ENCODE assay signal across 20 cellular contexts in the genomic region with DNA sequence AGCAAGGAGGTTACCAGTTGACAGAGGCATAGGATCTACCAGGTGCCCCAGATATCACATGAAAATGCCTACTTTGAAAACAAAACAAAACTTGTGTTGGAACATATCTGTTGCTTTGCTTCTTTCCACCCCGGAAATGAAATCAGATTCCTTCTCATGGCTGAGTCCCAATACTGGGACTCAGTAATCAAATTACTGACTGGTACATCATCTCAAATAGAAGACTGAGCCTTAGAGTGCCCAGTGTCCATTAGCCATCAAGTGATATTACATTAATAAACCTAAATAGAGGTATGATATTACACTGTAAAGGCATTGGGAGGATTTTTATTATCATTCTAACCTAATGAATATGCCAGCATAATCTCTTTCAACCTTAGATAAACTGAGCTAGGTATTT. TPM values are rescaled to one million over a fixed set of nuclear protein-coding genes. Genes with fewer than 3 reads are reported as not detected.
DNase-seq lines count a peak whose midpoint lies in the region; ATAC-seq, FAIRE-seq and TF ChIP-seq lines count a peak whose summit lies in the region.
"Had no signal": no experiment of that assay in that cellular context is flagged by ENCODE, and none has a peak within 500 bp of the region (broad histone marks: within the 10 kb centered on the region; RNA-seq: fewer than 3 reads in every experiment).

No MANE protein-coding gene starts in this region.

- no peak overlapping the region for H3K4me3 ChIP-seq in CD8-positive, alpha-beta T cell (ENCODE audit: low read depth, low read length)
- H3K4me3 ChIP-seq in skeletal muscle satellite cell (ENCODE audit: low read length) = no peak overlapping the region
- H3K4me3 ChIP-seq in pancreas = no peak overlapping the region
- no peak overlapping the region for H3K4me3 ChIP-seq in endodermal cell (ENCODE audit: low read length)
- H3K4me3 ChIP-seq: A549, HAP-1 had no signal

- H3K4me1 ChIP-seq in CD8-positive, alpha-beta T cell (ENCODE audit: insufficient read depth, low read length) = no peaks in the 10 kb centered on the region
- H3K4me1 ChIP-seq in skeletal muscle satellite cell (ENCODE audit: control insufficient read depth, insufficient read depth, low read length) = peaks cover 20% of the 10 kb centered on the region
- no peaks in the 10 kb centered on the region for H3K4me1 ChIP-seq in pancreas
- no peaks in the 10 kb centered on the region for H3K4me1 ChIP-seq in endodermal cell (ENCODE audit: control insufficient read depth, insufficient read depth, low read length)
- H3K4me1 ChIP-seq: A549, HAP-1 had no signal

- no peak for FAIRE-seq in pancreas (lab: Jason Lieb, UNC)
- FAIRE-seq: A549, H1 had no signal

- no peak for DNase-seq in CD8-positive, alpha-beta T cell
- DNase-seq in chondrocyte (ENCODE audit: low spot score) (no peak), osteocyte (ENCODE audit: extremely low spot score, unreplicated experiment) (no peak), T-helper 2 cell (no peak), pancreas (no peak), endodermal cell (no peak)
- DNase-seq in stimulated activated effector memory CD8-positive, alpha-beta T cell treated with anti-CD3 and anti-CD28 coated beads, Interleukin-12 subunit alpha, Interleukin-12 subunit beta, amount 100 ng/mL, for 72 hours (ENCODE audit: low spot score in 2 of 2) = no peak
- DNase-seq: AML-193; CD4-positive, alpha-beta T cell; DMS79 treated with DMSO at 0.1 percent for 48 hours; GF-D8 had no signal

- H3K27me3 ChIP-seq in CD8-positive, alpha-beta T cell (ENCODE audit: insufficient read depth, low read length) = no peaks in the 10 kb centered on the region
- H3K27me3 ChIP-seq in skeletal muscle satellite cell (ENCODE audit: control insufficient read depth, insufficient read depth, low read length) (no peaks in the 10 kb centered on the region), pancreas (no peaks in the 10 kb centered on the region), endodermal cell (ENCODE audit: control insufficient read depth, insufficient read depth, low read length, poor library complexity, severe bottlenecking) (no peaks in the 10 kb centered on the region)

- no peaks in the 10 kb centered on the region for H3K27me3 Mint-ChIP-seq in CD8-positive, alpha-beta T cell (ENCODE audit: low read depth)
- no peaks in the 10 kb centered on the region for H3K27me3 Mint-ChIP-seq in chondrocyte (ENCODE audit: low read depth)
- no peaks in the 10 kb centered on the region for H3K27me3 Mint-ChIP-seq in osteocyte (ENCODE audit: unreplicated experiment)
- no peaks in the 10 kb centered on the region for H3K27me3 Mint-ChIP-seq in endodermal cell (ENCODE audit: insufficient read depth)

- no peaks in the 10 kb centered on the region for H3K36me3 ChIP-seq in CD8-positive, alpha-beta T cell (ENCODE audit: insufficient read depth, low read length)
- H3K36me3 ChIP-seq in skeletal muscle satellite cell (ENCODE audit: insufficient read depth, low read length) = no peaks in the 10 kb centered on the region
- no peaks in the 10 kb centered on the region for H3K36me3 ChIP-seq in pancreas
- H3K36me3 ChIP-seq in endodermal cell (ENCODE audit: control insufficient read depth, insufficient read depth, low read length) = no peaks in the 10 kb centered on the region
- H3K36me3 ChIP-seq: HAP-1 had no signal

- TF ChIP-seq CTCF in CD8-positive, alpha-beta T cell (IDR thresholded peaks at IDR 0.05) = no peak
- TF ChIP-seq CTCF in chondrocyte (IDR thresholded peaks at IDR 0.05) (no peak), osteocyte (IDR thresholded peaks at IDR 0.05) (no peak), pancreas (IDR thresholded peaks at IDR 0.05) (no peak), endodermal cell (conservative IDR thresholded peaks at IDR 0.05) (no peak)

- no peak overlapping the region for H3K9ac ChIP-seq in skeletal muscle satellite cell (ENCODE audit: low read depth, low read length)
- no peak overlapping the region for H3K9ac ChIP-seq in endodermal cell (ENCODE audit: extremely low read depth, low read length, poor library complexity, severe bottlenecking)

- peak overlapping the region; percentile 24 for H3K4me2 ChIP-seq in skeletal muscle satellite cell (ENCODE audit: low read length)
- H3K4me2 ChIP-seq: A549 had no signal

- no peaks in the 10 kb centered on the region for H3K4me1 Mint-ChIP-seq in CD8-positive, alpha-beta T cell (ENCODE audit: low read depth)
- H3K4me1 Mint-ChIP-seq in chondrocyte (ENCODE audit: low read depth) (peaks cover 32% of the 10 kb centered on the region), osteocyte (ENCODE audit: unreplicated experiment) (peaks cover 21% of the 10 kb centered on the region), endodermal cell (no peaks in the 10 kb centered on the region)
- H3K4me1 Mint-ChIP-seq in stimulated activated effector memory CD8-positive, alpha-beta T cell treated with anti-CD3 and anti-CD28 coated beads, Interleukin-12 subunit alpha, Interleukin-12 subunit beta, amount 100 ng/mL, for 72 hours = no peaks in the 10 kb centered on the region

- no peak overlapping the region for H3K27ac ChIP-seq in CD8-positive, alpha-beta T cell (ENCODE audit: low read depth, low read length)
- H3K27ac ChIP-seq in pancreas (no peak overlapping the region), endodermal cell (ENCODE audit: low read depth, low read length) (no peak overlapping the region)
- H3K27ac ChIP-seq: 22Rv1, A549, C4-2B, HL-60 had no signal

- no peaks in the 10 kb centered on the region for H3K36me3 Mint-ChIP-seq in CD8-positive, alpha-beta T cell
- H3K36me3 Mint-ChIP-seq in chondrocyte (ENCODE audit: low read depth) (no peaks in the 10 kb centered on the region), osteocyte (ENCODE audit: unreplicated experiment) (no peaks in the 10 kb centered on the region), endodermal cell (ENCODE audit: low read depth) (no peaks in the 10 kb centered on the region)
- no peaks in the 10 kb centered on the region for H3K36me3 Mint-ChIP-seq in stimulated activated effector memory CD8-positive, alpha-beta T cell treated with anti-CD3 and anti-CD28 coated beads, Interleukin-12 subunit alpha, Interleukin-12 subunit beta, amount 100 ng/mL, for 72 hours

- POLR2A ChIA-PET in CD8-positive, alpha-beta T cell (lab: Charles Lee) = no interaction called here

- 35 to 50% methylated on average over 1 of the region's 1 CpG for WGBS in pancreas, 2 donors
- WGBS in endodermal cell (ENCODE audit: insufficient coverage in 1 of 2, insufficient read length in 1 of 2), 2 experiments = 83 to 100% methylated on average over 1 of the region's 1 CpG

- no peak for ATAC-seq in CD8-positive, alpha-beta T cell
- ATAC-seq in stimulated activated effector memory CD8-positive, alpha-beta T cell treated with anti-CD3 and anti-CD28 coated beads, Interleukin-12 subunit alpha, Interleukin-12 subunit beta, amount 100 ng/mL, for 72 hours = no peak
- ATAC-seq in pancreas = no peak
- ATAC-seq: A549 had no signal

- H3K4me3 Mint-ChIP-seq in CD8-positive, alpha-beta T cell = no peak overlapping the region
- no peak overlapping the region for H3K4me3 Mint-ChIP-seq in chondrocyte (ENCODE audit: unreplicated experiment)
- no peak overlapping the region for H3K4me3 Mint-ChIP-seq in osteocyte (ENCODE audit: unreplicated experiment)
- no peak overlapping the region for H3K4me3 Mint-ChIP-seq in stimulated activated effector memory CD8-positive, alpha-beta T cell treated with anti-CD3 and anti-CD28 coated beads, Interleukin-12 subunit alpha, Interleukin-12 subunit beta, amount 100 ng/mL, for 72 hours
- no peak overlapping the region for H3K4me3 Mint-ChIP-seq in endodermal cell
- H3K4me3 Mint-ChIP-seq: CD4-positive, alpha-beta T cell had no signal

- intact Hi-C loops in CD8-positive, alpha-beta T cell (cut with DNase I, micrococcal nuclease) = no loop called here
- intact Hi-C loops in pancreas (cut with DNase I) = no loop called here

- H3K9me3 ChIP-seq in CD8-positive, alpha-beta T cell (ENCODE audit: low read length) = no peaks in the 10 kb centered on the region
- no peaks in the 10 kb centered on the region for H3K9me3 ChIP-seq in skeletal muscle satellite cell (replicated peaks; ENCODE audit: low read length)
- no peaks in the 10 kb centered on the region for H3K9me3 ChIP-seq in pancreas
- peaks cover 4% of the 10 kb centered on the region for H3K9me3 ChIP-seq in endodermal cell (ENCODE audit: control insufficient read depth, low read length)
- H3K9me3 ChIP-seq: A549, HAP-1 had no signal

- peak overlapping the region; percentile 29 for H3K27ac Mint-ChIP-seq in CD8-positive, alpha-beta T cell
- H3K27ac Mint-ChIP-seq in chondrocyte (ENCODE audit: unreplicated experiment) (peak overlapping the region; percentile 55), osteocyte (ENCODE audit: unreplicated experiment) (peak overlapping the region; percentile 17), endodermal cell (no peak overlapping the region)
- no peak overlapping the region for H3K27ac Mint-ChIP-seq in stimulated activated effector memory CD8-positive, alpha-beta T cell treated with anti-CD3 and anti-CD28 coated beads, Interleukin-12 subunit alpha, Interleukin-12 subunit beta, amount 100 ng/mL, for 72 hours
- H3K27ac Mint-ChIP-seq: CD4-positive, alpha-beta T cell had no signal

- no peaks in the 10 kb centered on the region for H3K9me3 Mint-ChIP-seq in CD8-positive, alpha-beta T cell
- H3K9me3 Mint-ChIP-seq in chondrocyte (ENCODE audit: low read depth) (no peaks in the 10 kb centered on the region), osteocyte (ENCODE audit: unreplicated experiment) (no peaks in the 10 kb centered on the region), endodermal cell (no peaks in the 10 kb centered on the region)
- no peaks in the 10 kb centered on the region for H3K9me3 Mint-ChIP-seq in stimulated activated effector memory CD8-positive, alpha-beta T cell treated with anti-CD3 and anti-CD28 coated beads, Interleukin-12 subunit alpha, Interleukin-12 subunit beta, amount 100 ng/mL, for 72 hours
- H3K9me3 Mint-ChIP-seq: CD4-positive, alpha-beta T cell had no signal

- CTCF ChIA-PET in CD8-positive, alpha-beta T cell (lab: Charles Lee) = no interaction called here

RNA-seq across cellular contexts. Expression of a gene that starts 48.6 kb away (rescaled TPM):
- not detected for total RNA-seq in CD8-positive, alpha-beta T cell
- total RNA-seq in chondrocyte = 0.44 to 0.99 TPM (median 0.45 TPM) in 3 replicates
- 0.89 and 1.1 TPM in 2 replicates for total RNA-seq in osteocyte
- 0.22 and 0.25 TPM in 2 replicates for total RNA-seq in skeletal muscle satellite cell (2012; rRNA removed)
- total RNA-seq in pancreas = under 1 TPM in 3 of 6 donors, not detected in 3; 0.08 to 0.09 (median 0.09) TPM
- polyA plus RNA-seq in pancreas = under 1 TPM; 0.30 to 0.66 TPM
- not detected for total RNA-seq in endodermal cell
- polyA plus RNA-seq in endodermal cell (2013, experiment 1 of 2) = 3.3 TPM
- polyA plus RNA-seq in endodermal cell (2013, experiment 2 of 2) = 3.2 TPM
- total RNA-seq: CD4-positive, alpha-beta T cell; H1; HT1080 had no signal
- polyA plus RNA-seq: BJ, H1 had no signal

Comparison
In these comparisons a context has a peak if more than half of its experiments do, and no peak if none do; other contexts are left out.
1. H3K27ac Mint-ChIP-seq: peak in CD8-positive, alpha-beta T cell (single experiment), chondrocyte (single experiment) and osteocyte (single experiment); none in stimulated activated effector memory CD8-positive, alpha-beta T cell treated with anti-CD3 and anti-CD28 coated beads, Interleukin-12 subunit alpha, Interleukin-12 subunit beta, amount 100 ng/mL, for 72 hours (single experiment) and endodermal cell (single experiment).